In the genomic region with DNA sequence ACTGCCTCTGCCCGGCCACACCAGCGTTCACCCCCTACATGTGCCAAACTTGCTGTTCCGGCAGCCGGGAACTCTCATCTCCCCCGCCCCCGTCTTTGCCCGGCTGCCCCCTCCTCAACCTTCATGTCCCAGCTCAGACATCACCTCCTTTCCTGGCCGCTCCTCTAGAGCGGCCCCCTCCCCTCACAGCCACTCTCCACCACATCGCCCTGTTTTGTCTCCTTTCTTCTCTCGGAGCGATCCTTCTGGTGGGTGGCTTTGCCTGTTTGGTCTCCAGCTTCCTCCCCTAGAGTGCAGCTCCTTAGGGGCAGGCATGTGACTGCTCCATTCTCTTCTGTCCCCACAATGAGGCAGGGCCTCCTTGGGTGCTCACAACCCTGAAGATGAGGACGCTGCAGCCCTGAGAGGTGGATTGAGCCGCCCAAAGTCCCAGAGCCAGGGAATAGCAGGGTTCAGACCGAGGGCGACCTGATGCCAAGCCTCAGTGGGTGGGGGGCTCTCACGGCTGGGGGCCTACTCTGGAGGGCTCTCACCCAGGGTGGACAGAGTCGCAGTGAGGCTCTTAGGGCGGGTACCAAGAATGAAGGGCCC, we compare ENCODE assay signal across 8 cellular contexts. TPM values are rescaled to one million over a fixed set of nuclear protein-coding genes. Genes with fewer than 3 reads are reported as not detected.
DNase-seq lines count a peak whose midpoint lies in the region; ATAC-seq and TF ChIP-seq lines count a peak whose summit lies in the region.

No MANE protein-coding gene starts in this region.

- peaks cover 16 to 24% of the 10 kb centered on the region in 2 donors for H3K4me1 ChIP-seq in neuronal stem cell (ENCODE audit: control insufficient read depth in 2 of 2, insufficient read depth in 1 of 2, low read depth in 1 of 2, low read length in 2 of 2)

- H3K4ac ChIP-seq in neuronal stem cell (ENCODE audit: low read length): no peak overlapping the region

- peaks cover 4% of the 10 kb centered on the region for H3K79me1 ChIP-seq in neuronal stem cell (ENCODE audit: low read depth, low read length)

- H2AFZ ChIP-seq in neuronal stem cell (ENCODE audit: low read length): peak overlapping the region; percentile 24

- H2BK120ac ChIP-seq in neuronal stem cell (ENCODE audit: low read depth, low read length): no peak overlapping the region

- H3K9me3 ChIP-seq in neuronal stem cell (replicated peaks in 1 of 2; ENCODE audit: control insufficient read depth in 2 of 2, insufficient read depth in 1 of 2, low read depth in 1 of 2, low read length in 2 of 2): no peaks in the 10 kb centered on the region

- TF ChIP-seq POLR2A in NB4 (IDR thresholded peaks at IDR 0.05; ENCODE audit: extremely low read depth, insufficient read length): no peak

- DNase-seq in NB4 (ENCODE audit: low read depth) (no peak), coronary artery (ENCODE audit: low spot score) (peak; percentile 77), neuronal stem cell (ENCODE audit: low spot score) (no peak), NCI-H526 (lab: John Stamatoyannopoulos, UW) (no peak)
- no peak for DNase-seq in stimulated activated CD4-positive, alpha-beta T cell treated with anti-CD3 and anti-CD28 coated beads, Interleukin-12 subunit alpha, Interleukin-12 subunit beta, amount 100 ng/mL, for 4 hours

- H2BK12ac ChIP-seq in neuronal stem cell (ENCODE audit: low read length): no peak overlapping the region

- H3K18ac ChIP-seq in neuronal stem cell (ENCODE audit: low read length): peak overlapping the region; percentile 81

- WGBS in neuronal stem cell (ENCODE audit: extremely low coverage in 2 of 2, insufficient read length in 2 of 2, insufficient replicate concordance in 1 of 2), 2 donors: no CpG with 5 or more reads among the region's 19 CpGs

- H3K27ac ChIP-seq in C4-2B (peak overlapping the region; percentile 6; the same call in 1 of the 2 replicates), coronary artery (peak overlapping the region; percentile 93 to 99), neuronal stem cell (replicated peaks; ENCODE audit: low read length) (no peak overlapping the region)

- peak overlapping the region; percentile 72 for H2AK5ac ChIP-seq in neuronal stem cell (ENCODE audit: low read depth, low read length)

- H2BK5ac ChIP-seq in neuronal stem cell (ENCODE audit: low read length): no peak overlapping the region

- H3K23ac ChIP-seq in neuronal stem cell (ENCODE audit: low read depth, low read length, poor library complexity): no peak overlapping the region

- peak overlapping the region; percentile 29 for H2BK15ac ChIP-seq in neuronal stem cell (ENCODE audit: low read length)

- peak overlapping the region; percentile 30 for H4K8ac ChIP-seq in neuronal stem cell (ENCODE audit: low read depth, low read length)

- peak overlapping the region; percentile 25 for H3K4me3 ChIP-seq in NB4 (ENCODE audit: low read depth, low read length)
- peak overlapping the region; percentile 72 for H3K4me3 ChIP-seq in coronary artery
- no peak overlapping the region for H3K4me3 ChIP-seq in neuronal stem cell (ENCODE audit: low read length in 2 of 2)

- H3K9ac ChIP-seq in neuronal stem cell (ENCODE audit: low read depth, low read length, poor library complexity): no peak overlapping the region

- peak overlapping the region; percentile 1 for H3K14ac ChIP-seq in neuronal stem cell (ENCODE audit: low read length)

- TF ChIP-seq CTCF in C4-2B (conservative IDR thresholded peaks at IDR 0.05) (no peak), NB4 (IDR thresholded peaks at IDR 0.05; ENCODE audit: low read depth, low read length) (no peak), coronary artery (IDR thresholded peaks at IDR 0.05) (no peak)

- ATAC-seq in GM21786 (IDR thresholded peaks at IDR 0.05; ENCODE audit: unreplicated experiment) (no peak), HG02852 (IDR thresholded peaks at IDR 0.05; ENCODE audit: unreplicated experiment) (no peak)

- H3K4me2 ChIP-seq in neuronal stem cell (ENCODE audit: insufficient read depth, low read length, poor library complexity, severe bottlenecking): peak overlapping the region; percentile 31

- peaks cover under 1 to 6% of the 10 kb centered on the region in 2 donors for H3K36me3 ChIP-seq in neuronal stem cell (replicated peaks in 1 of 2; ENCODE audit: control insufficient read depth in 2 of 2, insufficient read depth in 2 of 2, low read length in 2 of 2)

- peak overlapping the region; percentile 34 for H4K91ac ChIP-seq in neuronal stem cell (ENCODE audit: low read depth, low read length, poor library complexity)

- no peaks in the 10 kb centered on the region for H3K27me3 ChIP-seq in neuronal stem cell (ENCODE audit: control insufficient read depth in 3 of 3, insufficient read depth in 3 of 3, low read depth in 1 of 3, low read length in 3 of 3)

RNA-seq across cellular contexts. Expression of a gene that starts 44.9 kb away (rescaled TPM):
- polyA plus RNA-seq in neuronal stem cell (2013, experiment 1 of 2): 10.7 TPM
- 10.7 TPM for polyA plus RNA-seq in neuronal stem cell (2013, experiment 2 of 2)

Comparison
In these comparisons a context has a peak if more than half of its experiments do, and no peak if none do; other contexts are left out.
1. H3K4me3 ChIP-seq: peak in NB4 (single experiment) and coronary artery (single experiment); none in neuronal stem cell (0 of 2).